17 cellular contexts compared by ENCODE assay signal in the genomic region with DNA sequence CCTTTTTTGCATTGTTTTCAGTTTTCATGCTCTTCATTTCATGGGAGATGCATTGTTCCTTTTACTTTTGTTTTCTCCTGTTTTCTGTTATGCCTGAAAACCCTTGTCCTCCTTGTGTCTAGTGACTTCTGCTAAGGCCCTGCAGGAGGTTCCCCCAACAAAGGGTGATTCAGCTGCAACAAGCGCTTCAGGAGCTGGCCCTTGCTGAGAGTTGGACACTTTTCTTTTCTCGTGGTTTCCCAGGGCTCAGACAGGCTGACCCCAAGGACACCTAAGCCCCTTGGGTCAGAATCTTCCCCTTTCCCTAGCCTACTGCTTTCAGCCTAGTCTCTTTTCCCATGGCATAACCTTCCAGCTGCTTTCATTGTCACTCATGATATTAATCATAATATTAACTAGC.
DNase-seq lines count a peak whose midpoint lies in the region; ATAC-seq, FAIRE-seq and TF ChIP-seq lines count a peak whose summit lies in the region.
"Had no signal": no experiment of that assay in that cellular context is flagged by ENCODE, and none has a peak within 500 bp of the region (broad histone marks: within the 10 kb centered on the region; RNA-seq: fewer than 3 reads in every experiment).

No MANE protein-coding gene starts in this region.

- H3K36me3 ChIP-seq in HUES48 (ENCODE audit: control insufficient read depth, insufficient read depth, low read length) (no peaks in the 10 kb centered on the region), astrocyte (ENCODE audit: insufficient read depth, low read length) (no peaks in the 10 kb centered on the region), gastrocnemius medialis (no peaks in the 10 kb centered on the region)
- H3K36me3 ChIP-seq: Peyer's patch had no signal

- H3K27ac Mint-ChIP-seq in astrocyte (ENCODE audit: unreplicated experiment): peak overlapping the region; percentile 11
- peak overlapping the region; percentile 38 to 89 for H3K27ac Mint-ChIP-seq in effector memory CD8-positive, alpha-beta T cell
- no peak overlapping the region for H3K27ac Mint-ChIP-seq in mesothelial cell of epicardium
- H3K27ac Mint-ChIP-seq in Calu3 (ENCODE audit: unreplicated experiment): no peak overlapping the region

- no peak for TF ChIP-seq CTCF in astrocyte (IDR thresholded peaks at IDR 0.05; ENCODE audit: insufficient read depth, low read depth, low read length)
- TF ChIP-seq CTCF in mesothelial cell of epicardium (IDR thresholded peaks at IDR 0.05; ENCODE audit: unreplicated experiment): no peak
- TF ChIP-seq CTCF in gastrocnemius medialis (IDR thresholded peaks at IDR 0.05 in 4 of 5, conservative IDR thresholded peaks at IDR 0.05 in 1 of 5): no peak
- no peak for TF ChIP-seq CTCF in Calu3 (IDR thresholded peaks at IDR 0.05; ENCODE audit: unreplicated experiment)

- no peaks in the 10 kb centered on the region for H3K27me3 Mint-ChIP-seq in astrocyte (ENCODE audit: low read depth, unreplicated experiment)
- H3K27me3 Mint-ChIP-seq in effector memory CD8-positive, alpha-beta T cell: no peaks in the 10 kb centered on the region
- H3K27me3 Mint-ChIP-seq in activated T-cell treated with anti-CD3 and anti-CD28 coated beads, Interleukin-2, amount 50 U/mL, for 4 hours (ENCODE audit: low read depth): no peaks in the 10 kb centered on the region
- H3K27me3 Mint-ChIP-seq in mesothelial cell of epicardium (ENCODE audit: low read depth): peaks cover 8% of the 10 kb centered on the region
- H3K27me3 Mint-ChIP-seq in Calu3 (ENCODE audit: unreplicated experiment): peaks cover 61% of the 10 kb centered on the region
- H3K27me3 Mint-ChIP-seq: CD4-positive, alpha-beta memory T cell had no signal

- no peak overlapping the region for H3K4me2 ChIP-seq in astrocyte (ENCODE audit: low read length)
- H3K4me2 ChIP-seq: KMS-11 had no signal

- ATAC-seq in effector memory CD8-positive, alpha-beta T cell (replicated peaks): no peak
- no peak for ATAC-seq in activated T-cell treated with anti-CD3 and anti-CD28 coated beads, Interleukin-2, amount 50 U/mL, for 4 hours
- no peak for ATAC-seq in gastrocnemius medialis

- intact Hi-C loops in gastrocnemius medialis (cut with DNase I; ENCODE audit: low total_unique reads): no loop called here
- intact Hi-C loops in Calu3 (cut with micrococcal nuclease; ENCODE audit: unreplicated experiment): no loop called here

- H3K9me3 ChIP-seq in HUES48 (ENCODE audit: control insufficient read depth, insufficient read depth, low read length) (no peaks in the 10 kb centered on the region), astrocyte (ENCODE audit: insufficient read depth, low read depth, low read length) (no peaks in the 10 kb centered on the region), gastrocnemius medialis (no peaks in the 10 kb centered on the region)
- H3K9me3 ChIP-seq: Peyer's patch had no signal

- H3K27ac ChIP-seq in HUES48 (ENCODE audit: low read depth, low read length) (peak overlapping the region; percentile 8), astrocyte (ENCODE audit: low read depth, low read length) (no peak overlapping the region), gastrocnemius medialis (no peak overlapping the region)
- H3K27ac ChIP-seq: KMS-11, Peyer's patch had no signal

- DNase-seq in astrocyte (ENCODE audit: low read depth) (no peak), retina (peak; percentile 68), mesothelial cell of epicardium (ENCODE audit: low spot score in 2 of 2, unreplicated experiment in 2 of 2) (no peak), gastrocnemius medialis (no peak), Calu3 (no peak)
- no peak for DNase-seq in effector memory CD8-positive, alpha-beta T cell
- DNase-seq in activated T-cell treated with anti-CD3 and anti-CD28 coated beads, Interleukin-2, amount 50 U/mL, for 4 hours: no peak
- DNase-seq: ACHN; CD4-positive, alpha-beta memory T cell; GF-D8; NCI-H1417; NCI-H1930; NCI-H2171 treated with DMSO at 0.1 percent for 48 hours; Peyer's patch; Right ventricle myocardium superior had no signal

- H3K4me3 ChIP-seq in HUES48 (ENCODE audit: low read depth, low read length) (no peak overlapping the region), astrocyte (ENCODE audit: insufficient read depth, low read depth, low read length) (no peak overlapping the region), gastrocnemius medialis (no peak overlapping the region)
- H3K4me3 ChIP-seq: Peyer's patch had no signal

- no peaks in the 10 kb centered on the region for H3K79me2 ChIP-seq in astrocyte (ENCODE audit: insufficient read depth, low read length)

- no peak overlapping the region for H2AFZ ChIP-seq in astrocyte (ENCODE audit: low read depth, low read length)

- H3K36me3 Mint-ChIP-seq in astrocyte (ENCODE audit: low read depth, unreplicated experiment): no peaks in the 10 kb centered on the region
- H3K36me3 Mint-ChIP-seq in effector memory CD8-positive, alpha-beta T cell (ENCODE audit: insufficient read depth): peaks cover 35% of the 10 kb centered on the region
- peaks cover 24% of the 10 kb centered on the region for H3K36me3 Mint-ChIP-seq in activated T-cell treated with anti-CD3 and anti-CD28 coated beads, Interleukin-2, amount 50 U/mL, for 4 hours (ENCODE audit: insufficient read depth)
- no peaks in the 10 kb centered on the region for H3K36me3 Mint-ChIP-seq in mesothelial cell of epicardium
- no peaks in the 10 kb centered on the region for H3K36me3 Mint-ChIP-seq in Calu3 (ENCODE audit: insufficient read depth, unreplicated experiment)

- H3K9ac ChIP-seq in HUES48 (ENCODE audit: low read depth, low read length): no peak overlapping the region
- H3K9ac ChIP-seq in astrocyte (ENCODE audit: low read length): no peak overlapping the region
- H3K9ac ChIP-seq: KMS-11 had no signal

- no peaks in the 10 kb centered on the region for H4K20me1 ChIP-seq in astrocyte (ENCODE audit: insufficient read depth, low read length)

- CTCF ChIA-PET in Calu3 (lab: Charles Lee): no interaction called here

- H3K27me3 ChIP-seq in HUES48 (ENCODE audit: control insufficient read depth, insufficient read depth, low read length): no peaks in the 10 kb centered on the region
- H3K27me3 ChIP-seq in astrocyte (ENCODE audit: insufficient read depth, low read length): peaks cover 13% of the 10 kb centered on the region
- no peaks in the 10 kb centered on the region for H3K27me3 ChIP-seq in gastrocnemius medialis
- H3K27me3 ChIP-seq: Peyer's patch had no signal

- peaks cover 1% of the 10 kb centered on the region for H3K9me3 Mint-ChIP-seq in astrocyte (ENCODE audit: unreplicated experiment)
- H3K9me3 Mint-ChIP-seq in effector memory CD8-positive, alpha-beta T cell: no peaks in the 10 kb centered on the region
- no peaks in the 10 kb centered on the region for H3K9me3 Mint-ChIP-seq in activated T-cell treated with anti-CD3 and anti-CD28 coated beads, Interleukin-2, amount 50 U/mL, for 4 hours
- H3K9me3 Mint-ChIP-seq in mesothelial cell of epicardium: no peaks in the 10 kb centered on the region
- no peaks in the 10 kb centered on the region for H3K9me3 Mint-ChIP-seq in Calu3 (ENCODE audit: low read depth, unreplicated experiment)
- H3K9me3 Mint-ChIP-seq: CD4-positive, alpha-beta memory T cell had no signal

- peaks cover 22% of the 10 kb centered on the region for H3K4me1 Mint-ChIP-seq in astrocyte (ENCODE audit: low read depth, unreplicated experiment)
- H3K4me1 Mint-ChIP-seq in effector memory CD8-positive, alpha-beta T cell (ENCODE audit: low read depth in 2 of 2): peaks cover 29 to 36% of the 10 kb centered on the region in 2 donors
- H3K4me1 Mint-ChIP-seq in activated T-cell treated with anti-CD3 and anti-CD28 coated beads, Interleukin-2, amount 50 U/mL, for 4 hours (ENCODE audit: low read depth): peaks cover 29% of the 10 kb centered on the region
- peaks cover 7% of the 10 kb centered on the region for H3K4me1 Mint-ChIP-seq in mesothelial cell of epicardium
- H3K4me1 Mint-ChIP-seq in Calu3 (ENCODE audit: low read depth, unreplicated experiment): no peaks in the 10 kb centered on the region

- TF ChIP-seq POLR2A in gastrocnemius medialis (IDR thresholded peaks at IDR 0.05): no peak

- no TSS peak for BruUV-seq in Calu3 (replicated peaks; lab: Mats Ljungman, UMichigan)

- H3K4me3 Mint-ChIP-seq in astrocyte (ENCODE audit: unreplicated experiment): peak overlapping the region; percentile 40
- no peak overlapping the region for H3K4me3 Mint-ChIP-seq in effector memory CD8-positive, alpha-beta T cell
- no peak overlapping the region for H3K4me3 Mint-ChIP-seq in activated T-cell treated with anti-CD3 and anti-CD28 coated beads, Interleukin-2, amount 50 U/mL, for 4 hours
- H3K4me3 Mint-ChIP-seq in mesothelial cell of epicardium: no peak overlapping the region
- no peak overlapping the region for H3K4me3 Mint-ChIP-seq in Calu3 (ENCODE audit: low read depth, unreplicated experiment)
- H3K4me3 Mint-ChIP-seq: CD4-positive, alpha-beta memory T cell had no signal

- in situ Hi-C loops in gastrocnemius medialis (cut with MboI; ENCODE audit: low sequenced_read_pairs in 4 of 4): loop anchor here in 1 of 4 donors (25.0 kb wide), 1 partner anchor 90 kb away; no protein-coding TSS in a partner anchor

- H3K4me1 ChIP-seq in HUES48 (ENCODE audit: control insufficient read depth, insufficient read depth, low read length) (peaks cover 10% of the 10 kb centered on the region; the same call in 1 of the 2 replicates), astrocyte (ENCODE audit: insufficient read depth, low read length) (no peaks in the 10 kb centered on the region), gastrocnemius medialis (peaks cover 0 to 9% of the 10 kb centered on the region in 2 donors)

- FAIRE-seq in astrocyte (lab: Jason Lieb, UNC): no peak

Comparison
In these comparisons a context has a peak if more than half of its experiments do, and no peak if none do; other contexts are left out.
1. H3K27ac Mint-ChIP-seq: peak in astrocyte (single experiment) and effector memory CD8-positive, alpha-beta T cell (2 of 2); none in mesothelial cell of epicardium (single experiment) and Calu3 (single experiment).